Comparison of ENCODE assay signal across 1 cellular context in the genomic region with DNA sequence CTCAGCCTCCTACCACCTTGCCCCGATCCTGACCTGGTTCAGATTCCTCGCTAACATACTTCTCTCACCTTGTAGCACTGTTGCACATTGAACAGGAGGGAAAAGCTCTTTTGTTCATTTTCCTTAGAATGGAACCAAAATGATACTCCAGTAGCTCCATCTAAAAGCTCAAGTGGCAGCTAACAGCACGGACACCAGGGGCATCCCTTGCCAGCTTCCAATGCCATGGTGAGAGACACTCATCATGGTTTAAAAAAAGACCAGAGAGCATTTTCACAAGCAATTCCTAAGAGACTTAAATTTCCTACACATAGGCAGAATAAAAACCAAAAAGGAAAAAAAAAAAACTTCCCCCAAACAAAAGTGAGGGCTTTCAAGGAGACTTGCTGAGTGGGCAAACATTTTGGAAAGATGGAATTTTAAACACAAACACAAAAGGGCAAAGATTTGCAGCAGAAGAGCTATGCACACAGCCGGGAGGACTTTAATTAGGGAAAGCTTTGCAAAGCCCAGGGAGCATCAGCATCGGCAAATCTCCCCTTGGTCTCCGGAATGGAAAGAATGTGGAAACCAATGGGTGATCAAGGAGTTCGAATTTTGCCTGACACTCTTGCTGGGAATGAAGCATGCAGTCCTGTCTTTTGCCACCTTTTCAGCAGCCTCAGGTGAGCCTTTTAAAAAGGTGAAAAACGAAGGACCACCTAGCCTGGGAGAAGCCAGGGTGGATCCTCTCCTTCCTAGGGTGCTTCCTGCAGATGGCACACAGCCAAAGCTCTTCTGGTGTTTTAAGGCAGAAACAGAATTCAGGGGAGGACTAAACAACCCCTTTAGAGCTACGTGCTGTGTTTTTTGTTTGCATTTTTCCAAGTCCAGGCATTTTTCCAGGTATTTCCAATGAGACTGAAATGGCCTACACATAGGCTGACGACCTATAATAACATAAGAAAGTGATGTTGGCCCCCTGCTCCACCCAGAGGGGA.
TF ChIP-seq lines count a peak whose summit lies in the region.

No MANE protein-coding gene starts in this region.

TF ChIP-seq in IMR-90, 13 proteins besides CTCF, POLR2A, EP300 and RAD21:
- TF ChIP-seq NFE2L2 (IDR thresholded peaks at IDR 0.05; ENCODE audit: low read depth, low read length), result no peak
- TF ChIP-seq CEBPB (IDR thresholded peaks at IDR 0.05; ENCODE audit: low read depth, low read length), result no peak
- no peak for TF ChIP-seq MXI1 (IDR thresholded peaks at IDR 0.05; ENCODE audit: borderline replicate concordance, low read depth, low read length)
- TF ChIP-seq FOS (IDR thresholded peaks at IDR 0.05; ENCODE audit: low read depth, low read length), result no peak
- TF ChIP-seq MAFK (IDR thresholded peaks at IDR 0.05; ENCODE audit: low read depth, low read length), result peak; percentile 52
- no peak for TF ChIP-seq SMC3 (IDR thresholded peaks at IDR 0.05; ENCODE audit: low read depth, low read length)
- TF ChIP-seq USF2 (IDR thresholded peaks at IDR 0.05; ENCODE audit: low read depth, low read length), result no peak
- no peak for TF ChIP-seq RCOR1 (IDR thresholded peaks at IDR 0.05; ENCODE audit: insufficient replicate concordance, low read length)
- TF ChIP-seq RFX5 (IDR thresholded peaks at IDR 0.05; ENCODE audit: low read depth, low read length), result no peak
